Comparison of ENCODE assay signal across 8 cellular contexts in the genomic region with DNA sequence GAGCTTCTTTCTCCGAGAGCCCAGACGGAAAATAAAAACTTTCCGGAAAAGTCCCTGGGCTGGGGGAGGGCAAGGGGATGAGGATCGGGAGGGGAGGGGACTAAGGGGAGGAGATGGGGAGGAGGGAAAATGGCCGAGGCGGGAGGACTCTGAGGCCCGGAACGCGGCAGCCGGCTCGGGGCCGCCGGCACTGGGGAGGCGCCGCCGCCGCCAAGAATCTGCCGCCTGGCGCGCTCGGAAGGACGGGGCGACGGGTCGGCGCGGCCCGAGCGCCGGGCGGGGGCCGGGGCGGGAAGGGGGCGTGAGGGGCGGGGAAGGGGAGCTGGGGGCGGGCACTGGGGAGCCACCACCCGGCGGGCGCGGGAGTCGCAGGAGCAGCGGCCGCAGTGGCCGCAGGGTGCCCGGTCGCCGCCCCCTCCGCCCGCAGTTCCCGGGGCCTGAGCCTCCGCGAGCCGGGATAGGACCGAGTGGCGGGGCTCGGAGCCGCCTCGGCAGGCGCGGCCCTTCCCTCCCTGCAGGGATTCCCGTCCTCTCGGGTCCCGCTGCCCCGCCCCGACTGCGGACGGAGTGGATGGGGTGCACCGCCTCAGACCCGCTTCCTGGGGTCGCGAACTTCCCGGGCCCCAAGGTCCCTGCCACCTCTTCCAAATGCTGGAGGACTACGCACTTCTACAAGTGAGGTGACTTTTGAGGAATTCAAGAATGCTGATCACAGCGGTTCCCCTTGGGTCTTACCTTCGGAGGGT. TPM values are rescaled to one million over a fixed set of nuclear protein-coding genes. Genes with fewer than 3 reads are reported as not detected.
DNase-seq lines count a peak whose midpoint lies in the region; ATAC-seq and TF ChIP-seq lines count a peak whose summit lies in the region.

A gene (minus strand): TSS at position 252 of the 746 bp plus-strand sequence.

- no peak within 1 kb of the TSS for H2AK5ac ChIP-seq in trophoblast cell (ENCODE audit: low read length)

- H3K23ac ChIP-seq in trophoblast cell (ENCODE audit: low read length), result peak within 1 kb of the TSS; percentile 68

- peak within 1 kb of the TSS; percentile 95 for H3K4me2 ChIP-seq in trophoblast cell (ENCODE audit: low read length)

- H3K4me3 ChIP-seq in right atrium auricular region, result peak within 1 kb of the TSS; percentile 62 to 77
- H3K4me3 ChIP-seq in trophoblast cell (ENCODE audit: low read depth, low read length), result peak within 1 kb of the TSS; percentile 86

- peak within 1 kb of the TSS; percentile 39 for H3K9ac ChIP-seq in trophoblast cell (ENCODE audit: low read length)

- H3K27me3 ChIP-seq in right atrium auricular region, result no peaks in the 10 kb centered on the region
- H3K27me3 ChIP-seq in trophoblast cell (ENCODE audit: insufficient read depth, low read length), result no peaks in the 10 kb centered on the region

- H3K9me3 ChIP-seq in right atrium auricular region (no peaks in the 10 kb centered on the region), trophoblast cell (ENCODE audit: insufficient read depth, low read depth, low read length) (peaks cover 1% of the 10 kb centered on the region)

- H3K27ac ChIP-seq in right atrium auricular region, result peak within 1 kb of the TSS; percentile 72 to 77
- H3K27ac ChIP-seq in trophoblast cell (ENCODE audit: low read depth, low read length), result peak within 1 kb of the TSS; percentile 74

- H3K79me1 ChIP-seq in trophoblast cell (ENCODE audit: low read length), result peaks cover 8% of the 10 kb centered on the region

- H3K79me2 ChIP-seq in trophoblast cell (ENCODE audit: control insufficient read depth, insufficient read depth, low read length, poor library complexity), result peaks cover 4% of the 10 kb centered on the region

- WGBS in trophoblast cell (ENCODE audit: extremely low coverage, insufficient coverage, insufficient read length), result no CpG with 5 or more reads among the region's 75 CpGs

- H2BK12ac ChIP-seq in trophoblast cell (ENCODE audit: low read length), result peak within 1 kb of the TSS; percentile 49

- peak within 1 kb of the TSS; percentile 92 for H2AFZ ChIP-seq in trophoblast cell (ENCODE audit: insufficient read depth, low read length, poor library complexity)

- H3K36me3 ChIP-seq in right atrium auricular region (no peaks in the 10 kb centered on the region), trophoblast cell (ENCODE audit: control insufficient read depth in 1 of 2, insufficient read depth in 2 of 2, low read length in 2 of 2) (no peaks in the 10 kb centered on the region)

- H3K14ac ChIP-seq in trophoblast cell (ENCODE audit: low read length), result peak within 1 kb of the TSS; percentile 78

- peak within 1 kb of the TSS; percentile 8 for H3K4ac ChIP-seq in trophoblast cell (ENCODE audit: low read depth, low read length)

- H2BK5ac ChIP-seq in trophoblast cell (ENCODE audit: low read depth, low read length, poor library complexity), result peak within 1 kb of the TSS; percentile 82

- peak within 1 kb of the TSS; percentile 68 for H2BK120ac ChIP-seq in trophoblast cell (ENCODE audit: insufficient read depth, low read length, poor library complexity)

- peak within 1 kb of the TSS; percentile 57 for H4K91ac ChIP-seq in trophoblast cell (ENCODE audit: low read depth, low read length)

- ATAC-seq in GM21717 (IDR thresholded peaks at IDR 0.05; ENCODE audit: unreplicated experiment), result peak; percentile 43

- H4K12ac ChIP-seq in trophoblast cell (ENCODE audit: low read depth, low read length), result peak within 1 kb of the TSS; percentile 64

- peak; percentile 75 for DNase-seq in Daoy (ENCODE audit: low read depth)
- DNase-seq in NCI-H146 (lab: John Stamatoyannopoulos, UW), result peak; percentile 75
- DNase-seq in anterior cingulate cortex (lab: John Stamatoyannopoulos, UW), result peak in 52 of 58 donors; percentile 26 to 85 (median 64)
- peak; percentile 62 for DNase-seq in right atrium auricular region (ENCODE audit: low spot score)
- DNase-seq in trophoblast cell, result peak in 1 of 2 donors; percentile 1
- no peak for DNase-seq in NCI-H1105 (lab: John Stamatoyannopoulos, UW)
- DNase-seq in NAMALWA (ENCODE audit: low spot score), result no peak

- peak within 1 kb of the TSS; percentile 73 for H3K18ac ChIP-seq in trophoblast cell (ENCODE audit: low read length)

- TF ChIP-seq CTCF in right atrium auricular region (IDR thresholded peaks at IDR 0.05), result peak in 1 of 2 donors; percentile 57

- H4K8ac ChIP-seq in trophoblast cell (ENCODE audit: low read depth, low read length), result peak within 1 kb of the TSS; percentile 90

- H3K4me1 ChIP-seq in right atrium auricular region (peaks cover 0 to 22% of the 10 kb centered on the region in 2 donors), trophoblast cell (ENCODE audit: control insufficient read depth in 1 of 2, insufficient read depth in 2 of 2, low read length in 2 of 2) (peaks cover 6 to 16% of the 10 kb centered on the region in 2 experiments)

RNA-seq across cellular contexts. Expression of the gene that starts here (rescaled TPM):
- 2.9 and 3.3 TPM in 2 replicates for total RNA-seq in Daoy (2014; rRNA removed; shearing (Covaris generic))
- total RNA-seq in right atrium auricular region, result 1 to 10 TPM; 4.3 to 7.5 TPM
- polyA plus RNA-seq in trophoblast cell (2013), result 4.0 and 4.4 TPM in 2 replicates

Comparison
In these comparisons a context has a peak if more than half of its experiments do, and no peak if none do; other contexts are left out.
1. DNase-seq: peak in Daoy (single experiment), NCI-H146 (single experiment), anterior cingulate cortex (52 of 58) and right atrium auricular region (single experiment); none in NCI-H1105 (single experiment) and NAMALWA (single experiment).